Comparison of ENCODE assay signal across 1 cellular context in genomic region chr6:119124079-119124824, GRCh38.
TF ChIP-seq lines count a peak whose summit lies in the region.

No MANE protein-coding gene starts in this region.

TF ChIP-seq in SK-N-SH, 30 proteins besides CTCF, POLR2A, EP300 and RAD21:
- TF ChIP-seq, protein P1, sequence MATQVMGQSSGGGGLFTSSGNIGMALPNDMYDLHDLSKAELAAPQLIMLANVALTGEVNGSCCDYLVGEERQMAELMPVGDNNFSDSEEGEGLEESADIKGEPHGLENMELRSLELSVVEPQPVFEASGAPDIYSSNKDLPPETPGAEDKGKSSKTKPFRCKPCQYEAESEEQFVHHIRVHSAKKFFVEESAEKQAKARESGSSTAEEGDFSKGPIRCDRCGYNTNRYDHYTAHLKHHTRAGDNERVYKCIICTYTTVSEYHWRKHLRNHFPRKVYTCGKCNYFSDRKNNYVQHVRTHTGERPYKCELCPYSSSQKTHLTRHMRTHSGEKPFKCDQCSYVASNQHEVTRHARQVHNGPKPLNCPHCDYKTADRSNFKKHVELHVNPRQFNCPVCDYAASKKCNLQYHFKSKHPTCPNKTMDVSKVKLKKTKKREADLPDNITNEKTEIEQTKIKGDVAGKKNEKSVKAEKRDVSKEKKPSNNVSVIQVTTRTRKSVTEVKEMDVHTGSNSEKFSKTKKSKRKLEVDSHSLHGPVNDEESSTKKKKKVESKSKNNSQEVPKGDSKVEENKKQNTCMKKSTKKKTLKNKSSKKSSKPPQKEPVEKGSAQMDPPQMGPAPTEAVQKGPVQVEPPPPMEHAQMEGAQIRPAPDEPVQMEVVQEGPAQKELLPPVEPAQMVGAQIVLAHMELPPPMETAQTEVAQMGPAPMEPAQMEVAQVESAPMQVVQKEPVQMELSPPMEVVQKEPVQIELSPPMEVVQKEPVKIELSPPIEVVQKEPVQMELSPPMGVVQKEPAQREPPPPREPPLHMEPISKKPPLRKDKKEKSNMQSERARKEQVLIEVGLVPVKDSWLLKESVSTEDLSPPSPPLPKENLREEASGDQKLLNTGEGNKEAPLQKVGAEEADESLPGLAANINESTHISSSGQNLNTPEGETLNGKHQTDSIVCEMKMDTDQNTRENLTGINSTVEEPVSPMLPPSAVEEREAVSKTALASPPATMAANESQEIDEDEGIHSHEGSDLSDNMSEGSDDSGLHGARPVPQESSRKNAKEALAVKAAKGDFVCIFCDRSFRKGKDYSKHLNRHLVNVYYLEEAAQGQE (IDR thresholded peaks at IDR 0.05; ENCODE audit: low read depth, low read length) = no peak
- no peak for TF ChIP-seq POLR2AphosphoS5 (IDR thresholded peaks at IDR 0.05; ENCODE audit: low read depth, low read length)
- no peak for TF ChIP-seq MXI1 (IDR thresholded peaks at IDR 0.05; ENCODE audit: low read depth, low read length)
- TF ChIP-seq, protein P2, sequence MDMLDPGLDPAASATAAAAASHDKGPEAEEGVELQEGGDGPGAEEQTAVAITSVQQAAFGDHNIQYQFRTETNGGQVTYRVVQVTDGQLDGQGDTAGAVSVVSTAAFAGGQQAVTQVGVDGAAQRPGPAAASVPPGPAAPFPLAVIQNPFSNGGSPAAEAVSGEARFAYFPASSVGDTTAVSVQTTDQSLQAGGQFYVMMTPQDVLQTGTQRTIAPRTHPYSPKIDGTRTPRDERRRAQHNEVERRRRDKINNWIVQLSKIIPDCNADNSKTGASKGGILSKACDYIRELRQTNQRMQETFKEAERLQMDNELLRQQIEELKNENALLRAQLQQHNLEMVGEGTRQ (IDR thresholded peaks at IDR 0.05; ENCODE audit: borderline replicate concordance, low read depth, low read length) = no peak
- peak; percentile 12; the same call in 1 of the 2 replicates for TF ChIP-seq TCF12 (IDR thresholded peaks at IDR 0.05)
- TF ChIP-seq RXRA (IDR thresholded peaks at IDR 0.05; ENCODE audit: borderline replicate concordance, low read depth) = no peak
- no peak for TF ChIP-seq GABPA (IDR thresholded peaks at IDR 0.05; ENCODE audit: low read depth)
- TF ChIP-seq JUND (IDR thresholded peaks at IDR 0.05) = no peak
- no peak for TF ChIP-seq EZH2phosphoT487 (IDR thresholded peaks at IDR 0.05; ENCODE audit: borderline replicate concordance, low read depth)
- TF ChIP-seq RCOR1 (IDR thresholded peaks at IDR 0.05; ENCODE audit: low read length) = no peak
- TF ChIP-seq USF1 (IDR thresholded peaks at IDR 0.05; ENCODE audit: borderline replicate concordance, low read depth) = no peak
- peak; percentile 19; the same call in 1 of the 2 replicates for TF ChIP-seq FOSL2 (IDR thresholded peaks at IDR 0.05; ENCODE audit: borderline replicate concordance, low read depth)
- no peak for TF ChIP-seq MEF2A (IDR thresholded peaks at IDR 0.05; ENCODE audit: borderline replicate concordance, low read depth)
- TF ChIP-seq, protein P3, sequence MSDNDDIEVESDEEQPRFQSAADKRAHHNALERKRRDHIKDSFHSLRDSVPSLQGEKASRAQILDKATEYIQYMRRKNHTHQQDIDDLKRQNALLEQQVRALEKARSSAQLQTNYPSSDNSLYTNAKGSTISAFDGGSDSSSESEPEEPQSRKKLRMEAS (IDR thresholded peaks at IDR 0.05; ENCODE audit: low read depth) = no peak
- no peak for TF ChIP-seq RFX5 (IDR thresholded peaks at IDR 0.05; ENCODE audit: low read length)
- TF ChIP-seq FOXM1 (IDR thresholded peaks at IDR 0.05; ENCODE audit: low read depth) = no peak
